18 cellular contexts compared by ENCODE assay signal in the genomic region with DNA sequence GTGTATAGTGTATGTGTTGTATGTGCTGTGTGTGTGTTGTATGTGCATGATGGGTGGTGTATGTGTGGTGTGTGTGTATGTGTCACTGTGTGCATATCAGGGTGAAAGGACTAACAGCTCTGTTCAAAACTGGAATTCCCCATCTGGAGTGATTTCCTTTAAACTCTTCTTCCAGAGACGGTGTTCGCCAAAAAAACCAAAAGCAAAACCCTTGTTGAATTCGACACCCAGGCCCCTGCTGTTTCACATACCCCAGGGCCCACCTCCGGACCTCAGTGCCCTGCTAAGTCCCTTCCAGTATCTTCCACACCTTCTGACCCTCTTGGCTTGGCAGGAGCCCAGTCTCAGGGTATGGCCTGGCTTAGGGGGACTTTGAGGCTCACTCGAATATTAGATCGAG. TPM values are rescaled to one million over a fixed set of nuclear protein-coding genes. Genes with fewer than 3 reads are reported as not detected.
DNase-seq lines count a peak whose midpoint lies in the region; ATAC-seq, FAIRE-seq and TF ChIP-seq lines count a peak whose summit lies in the region.
"Had no signal": no experiment of that assay in that cellular context is flagged by ENCODE, and none has a peak within 500 bp of the region (broad histone marks: within the 10 kb centered on the region; RNA-seq: fewer than 3 reads in every experiment).

No MANE protein-coding gene starts in this region.

- DNase-seq in mammary epithelial cell = peak; percentile 23
- no peak for DNase-seq in MCF 10A (ENCODE audit: unreplicated experiment)
- DNase-seq in astrocyte (ENCODE audit: low read depth) = peak; percentile 69
- peak in 1 of 2 donors; percentile 34 for DNase-seq in foreskin keratinocyte
- no peak for DNase-seq in HuH-7 (ENCODE audit: low spot score)
- DNase-seq in lower leg skin (ENCODE audit: low spot score in 2 of 2) = no peak
- DNase-seq: activated naive CD8-positive, alpha-beta T cell treated with anti-CD3 and anti-CD28 coated beads, Interleukin-2, amount 10 ng/mL, durations not matched to agents 7 days and 5 days; activated T-cell treated with anti-CD3 and anti-CD28 coated beads, Interleukin-2, amount 50 U/mL, for 4 hours; naive thymus-derived CD8-positive, alpha-beta T cell; NCI-H1930; NCI-H510A; uterus had no signal

- H3K27ac ChIP-seq in mammary epithelial cell (ENCODE audit: insufficient read depth, low read depth, low read length) = no peak overlapping the region
- H3K27ac ChIP-seq in astrocyte (ENCODE audit: low read depth, low read length) = peak overlapping the region; percentile 80
- H3K27ac ChIP-seq in foreskin keratinocyte = peak overlapping the region; percentile 45
- H3K27ac ChIP-seq: gastroesophageal sphincter, psoas muscle, uterus had no signal

- H3K27me3 Mint-ChIP-seq in MCF 10A (ENCODE audit: insufficient read depth, unreplicated experiment) (peaks cover 17% of the 10 kb centered on the region), astrocyte (ENCODE audit: low read depth, unreplicated experiment) (peaks cover 32% of the 10 kb centered on the region)

- peak; percentile 11 for ATAC-seq in foreskin keratinocyte
- no peak for ATAC-seq in HG03432 (IDR thresholded peaks at IDR 0.05; ENCODE audit: unreplicated experiment)
- ATAC-seq in HG03097 (IDR thresholded peaks at IDR 0.05; ENCODE audit: low FRiP score, unreplicated experiment) = no peak
- ATAC-seq: gastroesophageal sphincter; naive thymus-derived CD8-positive, alpha-beta T cell had no signal

- H3K27me3 ChIP-seq in mammary epithelial cell (ENCODE audit: insufficient read depth, low read length) = no peaks in the 10 kb centered on the region
- no peaks in the 10 kb centered on the region for H3K27me3 ChIP-seq in astrocyte (ENCODE audit: insufficient read depth, low read length)
- peaks cover 16% of the 10 kb centered on the region for H3K27me3 ChIP-seq in foreskin keratinocyte
- H3K27me3 ChIP-seq: uterus had no signal

- no peaks in the 10 kb centered on the region for H3K36me3 ChIP-seq in mammary epithelial cell (ENCODE audit: insufficient read depth, low read length)
- no peaks in the 10 kb centered on the region for H3K36me3 ChIP-seq in astrocyte (ENCODE audit: insufficient read depth, low read length)
- H3K36me3 ChIP-seq: gastroesophageal sphincter, uterus had no signal

- H3K4me2 ChIP-seq in mammary epithelial cell (ENCODE audit: insufficient read depth, low read depth, low read length) = no peak overlapping the region
- H3K4me2 ChIP-seq in astrocyte (ENCODE audit: low read length) = peak overlapping the region; percentile 69

- no peak for TF ChIP-seq CTCF in mammary epithelial cell (conservative IDR thresholded peaks at IDR 0.05 in 1 of 2, IDR thresholded peaks at IDR 0.05 in 1 of 2; ENCODE audit: extremely low read depth in 1 of 2, insufficient read depth in 1 of 2, low read depth in 1 of 2, low read length in 2 of 2)
- no peak for TF ChIP-seq CTCF in MCF 10A (IDR thresholded peaks at IDR 0.05; ENCODE audit: unreplicated experiment)
- no peak for TF ChIP-seq CTCF in astrocyte (IDR thresholded peaks at IDR 0.05; ENCODE audit: insufficient read depth, low read depth, low read length)
- no peak for TF ChIP-seq CTCF in foreskin keratinocyte (conservative IDR thresholded peaks at IDR 0.05)
- no peak for TF ChIP-seq CTCF in lower leg skin (IDR thresholded peaks at IDR 0.05)

- no peaks in the 10 kb centered on the region for H4K20me1 ChIP-seq in mammary epithelial cell (ENCODE audit: insufficient read depth, low read length)
- H4K20me1 ChIP-seq in astrocyte (ENCODE audit: insufficient read depth, low read length) = no peaks in the 10 kb centered on the region

- no peak for TF ChIP-seq POLR2A in lower leg skin (IDR thresholded peaks at IDR 0.05)

- POLR2A ChIA-PET in MCF 10A (lab: Yijun Ruan, JAX) = no interaction called here

- dilution Hi-C loops in mammary epithelial cell (cut with HindIII; ENCODE audit: low sequenced_read_pairs) = no loop called here

- no peak overlapping the region for H3K27ac Mint-ChIP-seq in MCF 10A (ENCODE audit: low read depth, unreplicated experiment)
- H3K27ac Mint-ChIP-seq in astrocyte (ENCODE audit: unreplicated experiment) = no peak overlapping the region
- H3K27ac Mint-ChIP-seq: activated naive CD8-positive, alpha-beta T cell treated with anti-CD3 and anti-CD28 coated beads, Interleukin-2, amount 10 ng/mL, durations not matched to agents 7 days and 5 days; naive thymus-derived CD8-positive, alpha-beta T cell had no signal

- H3K4me3 Mint-ChIP-seq in MCF 10A (ENCODE audit: unreplicated experiment) = no peak overlapping the region
- H3K4me3 Mint-ChIP-seq in astrocyte (ENCODE audit: unreplicated experiment) = no peak overlapping the region
- H3K4me3 Mint-ChIP-seq: activated naive CD8-positive, alpha-beta T cell treated with anti-CD3 and anti-CD28 coated beads, Interleukin-2, amount 10 ng/mL, durations not matched to agents 7 days and 5 days; activated T-cell treated with anti-CD3 and anti-CD28 coated beads, Interleukin-2, amount 50 U/mL, for 4 hours; central memory CD8-positive, alpha-beta T cell; naive thymus-derived CD8-positive, alpha-beta T cell had no signal

- H2AFZ ChIP-seq in mammary epithelial cell (ENCODE audit: low read depth, low read length) (no peak overlapping the region), astrocyte (ENCODE audit: low read depth, low read length) (no peak overlapping the region)

- FAIRE-seq in astrocyte (lab: Jason Lieb, UNC) = no peak

- 93% methylated on average over 3 of the region's 6 CpGs for WGBS in mammary epithelial cell (ENCODE audit: low coverage, missing lambda C conversion rate)
- 57 to 71% methylated on average over 6 of the region's 6 CpGs for WGBS in lower leg skin, 2 donors

- no peak overlapping the region for H3K4me3 ChIP-seq in mammary epithelial cell (replicated peaks in 1 of 3; ENCODE audit: insufficient read depth in 1 of 3, low read depth in 2 of 3, low read length in 3 of 3)
- H3K4me3 ChIP-seq in astrocyte (ENCODE audit: insufficient read depth, low read depth, low read length) = no peak overlapping the region
- no peak overlapping the region for H3K4me3 ChIP-seq in lower leg skin (ENCODE audit: low read depth, poor library complexity, severe bottlenecking)
- H3K4me3 ChIP-seq: gastroesophageal sphincter, lung, psoas muscle, uterus had no signal

- CTCF ChIA-PET in mammary epithelial cell (lab: Charles Lee; ENCODE audit: low non-redundant PET) (no interaction called here), MCF 10A (lab: Yijun Ruan, JAX) (interaction anchor here (0.6 to 4.1 kb wide), 4 partner anchors 22 to 519 kb away, joined by 3 to 15 read pairs (median 3); no protein-coding TSS in a partner anchor)

- H3K9me3 Mint-ChIP-seq in MCF 10A (ENCODE audit: unreplicated experiment) (peaks cover 7% of the 10 kb centered on the region), astrocyte (ENCODE audit: unreplicated experiment) (peaks cover 12% of the 10 kb centered on the region)
- H3K9me3 Mint-ChIP-seq: activated T-cell treated with anti-CD3 and anti-CD28 coated beads, Interleukin-2, amount 50 U/mL, for 4 hours; central memory CD8-positive, alpha-beta T cell had no signal

- BruUV-seq in mammary epithelial cell (replicated peaks; lab: Mats Ljungman, UMichigan) = no TSS peak
- BruUV-seq in MCF 10A (replicated peaks; lab: Mats Ljungman, UMichigan) = no TSS peak

- no peaks in the 10 kb centered on the region for H3K79me2 ChIP-seq in mammary epithelial cell (ENCODE audit: insufficient read depth, low read length)
- H3K79me2 ChIP-seq in astrocyte (ENCODE audit: insufficient read depth, low read length) = no peaks in the 10 kb centered on the region

- intact Hi-C loops in mammary epithelial cell (cut with micrococcal nuclease) (no loop called here), MCF 10A (cut with micrococcal nuclease) (no loop called here), lower leg skin (cut with DNase I; ENCODE audit: low total_unique reads) (no loop called here)

- H3K9me3 ChIP-seq in mammary epithelial cell (replicated peaks; ENCODE audit: insufficient read depth, low read length) (peaks cover 4% of the 10 kb centered on the region), astrocyte (ENCODE audit: insufficient read depth, low read depth, low read length) (peaks cover 4% of the 10 kb centered on the region)
- H3K9me3 ChIP-seq: psoas muscle, uterus had no signal

- H3K36me3 Mint-ChIP-seq in MCF 10A (ENCODE audit: insufficient read depth, unreplicated experiment) (no peaks in the 10 kb centered on the region), astrocyte (ENCODE audit: low read depth, unreplicated experiment) (no peaks in the 10 kb centered on the region)
- H3K36me3 Mint-ChIP-seq: activated naive CD8-positive, alpha-beta T cell treated with anti-CD3 and anti-CD28 coated beads, Interleukin-2, amount 10 ng/mL, durations not matched to agents 7 days and 5 days had no signal

- H3K9ac ChIP-seq in mammary epithelial cell (ENCODE audit: insufficient read depth, low read length) (no peak overlapping the region), astrocyte (ENCODE audit: low read length) (peak overlapping the region; percentile 67)

- H3K4me1 ChIP-seq in mammary epithelial cell (ENCODE audit: insufficient read depth, low read length) = peaks cover 21% of the 10 kb centered on the region
- H3K4me1 ChIP-seq in astrocyte (ENCODE audit: insufficient read depth, low read length) = peaks cover 28% of the 10 kb centered on the region
- peaks cover 11% of the 10 kb centered on the region for H3K4me1 ChIP-seq in foreskin keratinocyte
- H3K4me1 ChIP-seq: psoas muscle, uterus had no signal

- in situ Hi-C loops in mammary epithelial cell (cut with MboI; ENCODE audit: low sequenced_read_pairs in 2 of 2) = no loop called here

- H3K4me1 Mint-ChIP-seq in MCF 10A (ENCODE audit: insufficient read depth, unreplicated experiment) = peaks cover 12% of the 10 kb centered on the region
- H3K4me1 Mint-ChIP-seq in astrocyte (ENCODE audit: low read depth, unreplicated experiment) = peaks cover 22% of the 10 kb centered on the region
- H3K4me1 Mint-ChIP-seq: activated naive CD8-positive, alpha-beta T cell treated with anti-CD3 and anti-CD28 coated beads, Interleukin-2, amount 10 ng/mL, durations not matched to agents 7 days and 5 days had no signal

RNA-seq across cellular contexts. Expression of a gene that starts 44.9 kb away (rescaled TPM):
- total RNA-seq in mammary epithelial cell (100 to 1,000 TPM; 124 to 140 TPM), MCF 10A (2022) (141 and 156 TPM in 2 replicates), astrocyte (233 and 245 TPM in 2 replicates), foreskin keratinocyte (193 and 203 TPM in 2 replicates), lower leg skin (100 to 1,000 TPM in 1 of 4 donors, 10 to 100 TPM in 3; 73.7 to 105 (median 93.0) TPM)
- polyA plus RNA-seq in mammary epithelial cell (202 TPM), foreskin keratinocyte (205 and 220 TPM in 2 replicates)
- 194 TPM for polyA minus RNA-seq in mammary epithelial cell

Comparison
In these comparisons a context has a peak if more than half of its experiments do, and no peak if none do; other contexts are left out.
1. DNase-seq: peak in mammary epithelial cell (single experiment) and astrocyte (single experiment); none in MCF 10A (single experiment), HuH-7 (single experiment) and lower leg skin (0 of 2).